Comparison of ENCODE assay signal across 17 cellular contexts in genomic region chr4:7855731-7856130, GRCh38.
A peak's percentile ranks its signal among the peaks of the same experiment; 100 is the strongest.
DNase-seq lines count a peak whose midpoint lies in the region; ATAC-seq, FAIRE-seq and TF ChIP-seq lines count a peak whose summit lies in the region.
"Had no signal": no experiment of that assay in that cellular context is flagged by ENCODE, and none has a peak within 500 bp of the region (broad histone marks: within the 10 kb centered on the region; RNA-seq: fewer than 3 reads in every experiment).

No MANE protein-coding gene starts in this region.

- peaks cover 19% of the 10 kb centered on the region for H3K36me3 Mint-ChIP-seq in activated naive CD4-positive, alpha-beta T cell treated with anti-CD3 and anti-CD28 coated beads for 36 hours (ENCODE audit: low read depth)
- peaks cover 13% of the 10 kb centered on the region for H3K36me3 Mint-ChIP-seq in activated CD4-positive, alpha-beta memory T cell treated with anti-CD3 and anti-CD28 coated beads, Interleukin-2, amount 10 ng/mL, durations not matched to agents 7 days and 5 days (ENCODE audit: low read depth)

- peaks cover 82% of the 10 kb centered on the region for H3K4me1 Mint-ChIP-seq in activated naive CD4-positive, alpha-beta T cell treated with anti-CD3 and anti-CD28 coated beads for 36 hours (ENCODE audit: low read depth)
- H3K4me1 Mint-ChIP-seq in activated CD4-positive, alpha-beta memory T cell treated with anti-CD3 and anti-CD28 coated beads, Interleukin-2, amount 10 ng/mL, durations not matched to agents 7 days and 5 days: peaks cover 68% of the 10 kb centered on the region

- H3K14ac ChIP-seq in H1 (ENCODE audit: insufficient read length): no peak overlapping the region

- H2BK15ac ChIP-seq in H1 (ENCODE audit: low read length): peak overlapping the region; percentile 88; the same call in 1 of the 2 replicates

- TF ChIP-seq CTCF in H1 (IDR thresholded peaks at IDR 0.05; ENCODE audit: control extremely low read depth in 1 of 3, insufficient read depth in 1 of 3, low read depth in 1 of 3, low read length in 3 of 3) (no peak), sigmoid colon (IDR thresholded peaks at IDR 0.05) (no peak)

- peak overlapping the region; percentile 66; the same call in 1 of the 2 replicates for H2BK5ac ChIP-seq in H1 (ENCODE audit: low read depth, low read length)

- H3K9me3 ChIP-seq in H1 (ENCODE audit: insufficient read depth in 2 of 2, low read depth in 1 of 2, low read length in 1 of 2) (no peaks in the 10 kb centered on the region), sigmoid colon (no peaks in the 10 kb centered on the region)
- H3K9me3 ChIP-seq: Caco-2, neutrophil, right lobe of liver, suprapubic skin had no signal

- no peak overlapping the region for H3K56ac ChIP-seq in H1 (replicated peaks; ENCODE audit: insufficient read length, low read depth, low read length)

- TF ChIP-seq EP300 in H1 (IDR thresholded peaks at IDR 0.05; ENCODE audit: borderline replicate concordance in 1 of 2, low read depth in 2 of 2, low read length in 2 of 2): no peak
- TF ChIP-seq EP300 in sigmoid colon (IDR thresholded peaks at IDR 0.05): no peak

- ATAC-seq in esophagus mucosa: no peak

- H3K27me3 ChIP-seq in H1 (replicated peaks in 1 of 4; ENCODE audit: control insufficient read depth in 3 of 4, extremely low read depth in 1 of 4, insufficient read depth in 3 of 4, low read length in 3 of 4) (no peaks in the 10 kb centered on the region), sigmoid colon (no peaks in the 10 kb centered on the region)
- H3K27me3 ChIP-seq: neutrophil, right lobe of liver, suprapubic skin had no signal

- H3K4ac ChIP-seq in H1 (replicated peaks; ENCODE audit: insufficient read length, low read depth, low read length): no peak overlapping the region

- peak overlapping the region; percentile 26; the same call in 1 of the 2 replicates for H4K8ac ChIP-seq in H1 (ENCODE audit: extremely low read depth, insufficient read depth, low read length)

- H3K79me2 ChIP-seq in H1 (ENCODE audit: control insufficient read depth in 1 of 2, insufficient read depth in 2 of 2, low read length in 2 of 2): 0 out of 4 replicates have a peak, but pooled peaks cover 0 to 2% of the 10 kb centered on the region in 2 experiments

- no peak overlapping the region for H3K4me3 ChIP-seq in H1 (ENCODE audit: extremely low read depth in 1 of 4, insufficient read depth in 2 of 4, low read depth in 3 of 4, low read length in 4 of 4)
- no peak overlapping the region for H3K4me3 ChIP-seq in sigmoid colon
- H3K4me3 ChIP-seq: right lobe of liver, suprapubic skin had no signal

- DNase-seq in activated naive CD4-positive, alpha-beta T cell treated with anti-CD3 and anti-CD28 coated beads for 36 hours: no peak
- DNase-seq in activated naive CD4-positive, alpha-beta T cell treated with Interleukin-2 at 50 U/mL for 16 hours: no peak
- DNase-seq in activated CD4-positive, alpha-beta memory T cell treated with anti-CD3 and anti-CD28 coated beads, Interleukin-2, amount 10 ng/mL, durations not matched to agents 7 days and 5 days: no peak
- DNase-seq in H1 (ENCODE audit: low read depth in 1 of 2, low spot score in 2 of 2) (no peak), sigmoid colon (peak; percentile 51), GM19240 (ENCODE audit: insufficient read length, low spot score) (no peak), mucosa of gallbladder (ENCODE audit: low spot score) (no peak)
- DNase-seq: Caco-2, Karpas-422, mesendoderm, NCI-H1417 treated with DMSO at 0.1 percent for 48 hours, right lobe of liver, Right ventricle myocardium superior had no signal

- peaks cover 0 to under 1% of the 10 kb centered on the region in 2 experiments for H4K20me1 ChIP-seq in H1 (replicated peaks in 1 of 2; ENCODE audit: control insufficient read depth in 1 of 2, insufficient read depth in 2 of 2, low read length in 2 of 2)

- H3K23ac ChIP-seq in H1 (ENCODE audit: insufficient read length): no peak overlapping the region

- H2BK12ac ChIP-seq in H1 (ENCODE audit: low read depth, low read length): peak overlapping the region; percentile 44; the same call in 1 of the 2 replicates

- H2AK5ac ChIP-seq in H1 (ENCODE audit: low read depth, low read length): peak overlapping the region; percentile 71; the same call in 1 of the 2 replicates

- H3K23me2 ChIP-seq in H1 (ENCODE audit: low read depth, low read length): no peaks in the 10 kb centered on the region

- CTCF ChIA-PET in activated naive CD4-positive, alpha-beta T cell treated with anti-CD3 and anti-CD28 coated beads for 36 hours (lab: Charles Lee): interaction anchor here (1.8 kb wide), 1 partner anchor 11 kb away, joined by 11 read pairs; no protein-coding TSS in a partner anchor
- CTCF ChIA-PET in activated CD4-positive, alpha-beta memory T cell treated with anti-CD3 and anti-CD28 coated beads, Interleukin-2, amount 10 ng/mL, durations not matched to agents 7 days and 5 days (lab: Charles Lee): interaction anchor here (0.7 kb wide), 1 partner anchor 53 kb away, joined by 4 read pairs; no protein-coding TSS in a partner anchor
- CTCF ChIA-PET in H1 (lab: Charles Lee; ENCODE audit: partially characterized antibody): interaction anchor here (1.8 kb wide), 1 partner anchor 12 kb away, joined by 6 read pairs; no protein-coding TSS in a partner anchor

- H3K9ac ChIP-seq in H1 (replicated peaks in 1 of 4; ENCODE audit: extremely low read depth in 1 of 4, low read depth in 3 of 4, low read length in 3 of 4): no peak overlapping the region

- no peak overlapping the region for H3K27ac ChIP-seq in H1 (ENCODE audit: low read depth, low read length)
- peak overlapping the region in 3 of 4 donors; percentile 47 to 80 (median 74) for H3K27ac ChIP-seq in sigmoid colon
- H3K27ac ChIP-seq: neutrophil, right lobe of liver, suprapubic skin had no signal

- H3K27ac Mint-ChIP-seq in activated naive CD4-positive, alpha-beta T cell treated with anti-CD3 and anti-CD28 coated beads for 36 hours: peak overlapping the region; percentile 83
- peak overlapping the region; percentile 23 for H3K27ac Mint-ChIP-seq in activated CD4-positive, alpha-beta memory T cell treated with anti-CD3 and anti-CD28 coated beads, Interleukin-2, amount 10 ng/mL, durations not matched to agents 7 days and 5 days

- H3K4me3 Mint-ChIP-seq in activated naive CD4-positive, alpha-beta T cell treated with anti-CD3 and anti-CD28 coated beads for 36 hours: no peak overlapping the region
- peak overlapping the region; percentile 21 for H3K4me3 Mint-ChIP-seq in activated CD4-positive, alpha-beta memory T cell treated with anti-CD3 and anti-CD28 coated beads, Interleukin-2, amount 10 ng/mL, durations not matched to agents 7 days and 5 days

- no peaks in the 10 kb centered on the region for H3K27me3 Mint-ChIP-seq in activated naive CD4-positive, alpha-beta T cell treated with anti-CD3 and anti-CD28 coated beads for 36 hours (ENCODE audit: low read depth)
- H3K27me3 Mint-ChIP-seq in activated CD4-positive, alpha-beta memory T cell treated with anti-CD3 and anti-CD28 coated beads, Interleukin-2, amount 10 ng/mL, durations not matched to agents 7 days and 5 days: peaks cover 21% of the 10 kb centered on the region

- TF ChIP-seq RAD21 in H1 (IDR thresholded peaks at IDR 0.05 in 1 of 2, conservative IDR thresholded peaks at IDR 0.05 in 1 of 2; ENCODE audit: low read depth in 2 of 2, low read length in 2 of 2): no peak

- POLR2A ChIA-PET in activated CD4-positive, alpha-beta memory T cell treated with anti-CD3 and anti-CD28 coated beads, Interleukin-2, amount 10 ng/mL, durations not matched to agents 7 days and 5 days (lab: Charles Lee): interaction anchor here (1.2 to 1.6 kb wide), 4 partner anchors 9 to 34 kb away, joined by 3 to 15 read pairs (median 3); no protein-coding TSS in a partner anchor
- POLR2A ChIA-PET in H1 (lab: Charles Lee; ENCODE audit: partially characterized antibody): interaction anchor here (1.0 kb wide), 1 partner anchor 10 kb away, joined by 5 read pairs; no protein-coding TSS in a partner anchor

- 86% methylated on average over 10 of the region's 10 CpGs; no CpG with 5 or more reads in 1 of the 2 experiments for WGBS in H1 (ENCODE audit: extremely low coverage in 1 of 2, insufficient coverage in 1 of 2, insufficient read length in 1 of 2, insufficient replicate concordance in 2 of 2, low coverage in 1 of 2, low lambda C conversion rate in 2 of 2, missing lambda C conversion rate in 1 of 2), 2 experiments
- WGBS in sigmoid colon, 2 donors: 93 to 95% methylated on average over 10 of the region's 10 CpGs

- H3K18ac ChIP-seq in H1 (ENCODE audit: extremely low read depth, low read length): peak overlapping the region; percentile 57; the same call in 1 of the 2 replicates

- H4K91ac ChIP-seq in H1 (replicated peaks; ENCODE audit: insufficient read length, low read length): peak overlapping the region; percentile 9

- no peak overlapping the region for H2AFZ ChIP-seq in H1 (ENCODE audit: low read length)

- H2BK20ac ChIP-seq in H1 (ENCODE audit: low read length): no peak overlapping the region

- H2BK120ac ChIP-seq in H1 (replicated peaks; ENCODE audit: low read depth, low read length): peak overlapping the region; percentile 18

- H3K79me1 ChIP-seq in H1 (ENCODE audit: low read depth, low read length): peaks cover 2% of the 10 kb centered on the region; the same call in 1 of the 2 replicates

- H3K36me3 ChIP-seq in H1 (ENCODE audit: control insufficient read depth in 2 of 4, insufficient read depth in 4 of 4, low read length in 3 of 4): no peaks in the 10 kb centered on the region
- H3K36me3 ChIP-seq in sigmoid colon: peaks cover 0 to 26% (median 4%) of the 10 kb centered on the region in 4 donors
- H3K36me3 ChIP-seq: right lobe of liver had no signal

- H3K4me1 ChIP-seq in H1 (replicated peaks in 1 of 4; ENCODE audit: control insufficient read depth in 3 of 4, insufficient read depth in 4 of 4, low read length in 3 of 4): peaks cover 0 to 8% (median 5%) of the 10 kb centered on the region in 4 experiments; a peak in 6 of 7 replicates
- peaks cover 0 to 68% (median 49%) of the 10 kb centered on the region in 4 donors for H3K4me1 ChIP-seq in sigmoid colon
- H3K4me1 ChIP-seq: right lobe of liver had no signal

- H3K9me3 Mint-ChIP-seq in activated naive CD4-positive, alpha-beta T cell treated with anti-CD3 and anti-CD28 coated beads for 36 hours: no peaks in the 10 kb centered on the region
- H3K9me3 Mint-ChIP-seq in activated CD4-positive, alpha-beta memory T cell treated with anti-CD3 and anti-CD28 coated beads, Interleukin-2, amount 10 ng/mL, durations not matched to agents 7 days and 5 days: no peaks in the 10 kb centered on the region

- TF ChIP-seq POLR2A in H1 (IDR thresholded peaks at IDR 0.05; ENCODE audit: control extremely low read depth in 1 of 2, low read depth in 2 of 2, low read length in 2 of 2) (no peak), sigmoid colon (IDR thresholded peaks at IDR 0.05) (no peak)

- FAIRE-seq in H1 (lab: Jason Lieb, UNC): no peak
- FAIRE-seq: keratinocyte had no signal

- H3K4me2 ChIP-seq in H1 (ENCODE audit: insufficient read depth in 1 of 2, low read depth in 2 of 2, low read length in 2 of 2): no peak overlapping the region

- intact Hi-C loops in activated naive CD4-positive, alpha-beta T cell treated with anti-CD3 and anti-CD28 coated beads for 36 hours (cut with micrococcal nuclease): loop anchor here (1.0 to 2.0 kb wide), 8 partner anchors 9 to 114 kb away; no protein-coding TSS in a partner anchor
- intact Hi-C loops in sigmoid colon (cut with DNase I): no loop called here

- no peak overlapping the region for H4K5ac ChIP-seq in H1 (ENCODE audit: insufficient read length, low read depth, low read length)
